19 cellular contexts compared by ENCODE assay signal in the genomic region with DNA sequence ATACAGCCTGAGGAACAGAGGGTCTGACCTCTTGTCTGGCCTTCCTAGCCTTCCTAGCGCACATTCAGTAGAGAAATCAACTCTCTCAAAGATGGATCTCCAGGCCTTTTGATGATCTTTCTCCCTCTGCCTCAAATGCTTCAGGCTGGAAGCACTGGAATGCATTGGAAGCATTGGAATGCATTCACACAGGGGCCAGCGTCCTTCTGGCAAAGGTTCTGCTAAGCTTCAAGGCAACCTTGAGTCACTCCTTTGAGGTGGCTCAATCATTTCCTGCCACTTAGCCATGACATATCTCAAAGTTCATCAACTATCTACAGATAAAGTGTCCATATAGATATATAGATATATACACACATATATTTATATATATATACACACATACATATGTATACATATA. TPM values are rescaled to one million over a fixed set of nuclear protein-coding genes. Genes with fewer than 3 reads are reported as not detected.
DNase-seq lines count a peak whose midpoint lies in the region; FAIRE-seq and TF ChIP-seq lines count a peak whose summit lies in the region.
"Had no signal": no experiment of that assay in that cellular context is flagged by ENCODE, and none has a peak within 500 bp of the region (broad histone marks: within the 10 kb centered on the region; RNA-seq: fewer than 3 reads in every experiment).

No MANE protein-coding gene starts in this region.

- H2AFZ ChIP-seq in H1 (ENCODE audit: low read length) (0 out of 2 replicates have a peak overlapping the region, but pooled peaks have one; percentile 77), neural progenitor cell (replicated peaks) (peak overlapping the region; percentile 68)

- H2AK5ac ChIP-seq in H1 (ENCODE audit: low read depth, low read length) = no peak overlapping the region

- H3K27ac ChIP-seq in H1 (ENCODE audit: low read depth, low read length) (no peak overlapping the region), neural progenitor cell (no peak overlapping the region), WERI-Rb-1 (no peak overlapping the region)
- H3K27ac ChIP-seq: right atrium auricular region had no signal

- H3K27me3 ChIP-seq in H1 (replicated peaks in 1 of 4; ENCODE audit: control insufficient read depth in 3 of 4, extremely low read depth in 1 of 4, insufficient read depth in 3 of 4, low read length in 3 of 4) (no peaks in the 10 kb centered on the region), neural progenitor cell (no peaks in the 10 kb centered on the region), WERI-Rb-1 (ENCODE audit: insufficient read depth, low read depth, severe bottlenecking) (peaks cover 86% of the 10 kb centered on the region)
- H3K27me3 ChIP-seq: right atrium auricular region had no signal

- H2BK5ac ChIP-seq in H1 (ENCODE audit: low read depth, low read length) = no peak overlapping the region

- H3K23ac ChIP-seq in H1 (ENCODE audit: insufficient read length) = no peak overlapping the region

- POLR2A ChIA-PET in H1 (lab: Charles Lee; ENCODE audit: partially characterized antibody) = no interaction called here

- no peak overlapping the region for H4K91ac ChIP-seq in H1 (replicated peaks; ENCODE audit: insufficient read length, low read length)

- H3K9me3 ChIP-seq in H1 (ENCODE audit: insufficient read depth in 2 of 2, low read depth in 1 of 2, low read length in 1 of 2) (no peaks in the 10 kb centered on the region), neural progenitor cell (ENCODE audit: low read depth) (no peaks in the 10 kb centered on the region), WERI-Rb-1 (ENCODE audit: severe bottlenecking) (peaks cover 2% of the 10 kb centered on the region)
- H3K9me3 ChIP-seq: right atrium auricular region had no signal

- TF ChIP-seq POLR2A in H1 (IDR thresholded peaks at IDR 0.05; ENCODE audit: control extremely low read depth in 1 of 2, low read depth in 2 of 2, low read length in 2 of 2) = no peak

- H3K36me3 ChIP-seq in H1 (ENCODE audit: control insufficient read depth in 2 of 4, insufficient read depth in 4 of 4, low read length in 3 of 4) = no peaks in the 10 kb centered on the region
- H3K36me3 ChIP-seq in neural progenitor cell = no peaks in the 10 kb centered on the region
- no peaks in the 10 kb centered on the region for H3K36me3 ChIP-seq in WERI-Rb-1
- H3K36me3 ChIP-seq: right atrium auricular region had no signal

- no peak overlapping the region for H3K4me3 ChIP-seq in H1 (ENCODE audit: extremely low read depth in 1 of 4, insufficient read depth in 2 of 4, low read depth in 3 of 4, low read length in 4 of 4)
- H3K4me3 ChIP-seq in neural progenitor cell = no peak overlapping the region
- H3K4me3 ChIP-seq in WERI-Rb-1 (ENCODE audit: low read depth, low read length) = no peak overlapping the region
- H3K4me3 ChIP-seq: K562, right atrium auricular region had no signal

- no peak overlapping the region for H3K14ac ChIP-seq in H1 (ENCODE audit: insufficient read length)

- 85% methylated on average over 2 of the region's 2 CpGs; no CpG with 5 or more reads in 1 of the 2 experiments for WGBS in H1 (ENCODE audit: extremely low coverage in 1 of 2, insufficient coverage in 1 of 2, insufficient read length in 1 of 2, insufficient replicate concordance in 2 of 2, low coverage in 1 of 2, low lambda C conversion rate in 2 of 2, missing lambda C conversion rate in 1 of 2), 2 experiments

- H4K5ac ChIP-seq in H1 (ENCODE audit: insufficient read length, low read depth, low read length) = no peak overlapping the region

- no peak overlapping the region for H3K27ac Mint-ChIP-seq in neural progenitor cell
- no peak overlapping the region for H3K27ac Mint-ChIP-seq in activated T-helper 1 cell treated with anti-CD3 and anti-CD28 coated beads, Interleukin-12 subunit alpha, Interleukin-12 subunit beta, Interleukin-2, Interleukin-4 antibody, amounts not matched to agents 30 ng/mL and 10 ng/mL and 1 ng/mL, durations not matched to agents 14 hours and 24 hours and 36 hours
- H3K27ac Mint-ChIP-seq: CD4-positive, CD25-positive, alpha-beta regulatory T cell; immature natural killer cell had no signal

- no peaks in the 10 kb centered on the region for H3F3A ChIP-seq in neural progenitor cell (ENCODE audit: low read depth)

- H2BK120ac ChIP-seq in H1 (replicated peaks; ENCODE audit: low read depth, low read length) = no peak overlapping the region

- no peak overlapping the region for H3K4ac ChIP-seq in H1 (replicated peaks; ENCODE audit: insufficient read length, low read depth, low read length)

- H3K23me2 ChIP-seq in H1 (ENCODE audit: low read depth, low read length) = no peaks in the 10 kb centered on the region; the same call in none of the 2 replicates

- no peak overlapping the region for H3K4me2 ChIP-seq in H1 (ENCODE audit: insufficient read depth in 1 of 2, low read depth in 2 of 2, low read length in 2 of 2)
- H3K4me2 ChIP-seq in neural progenitor cell = no peak overlapping the region

- FAIRE-seq in H1 (lab: Jason Lieb, UNC) = no peak
- FAIRE-seq: K562 had no signal

- H3K56ac ChIP-seq in H1 (replicated peaks; ENCODE audit: insufficient read length, low read depth, low read length) = no peak overlapping the region

- no peak for TF ChIP-seq EP300 in H1 (IDR thresholded peaks at IDR 0.05; ENCODE audit: borderline replicate concordance in 1 of 2, low read depth in 2 of 2, low read length in 2 of 2)

- H3K36me3 Mint-ChIP-seq in neural progenitor cell = no peaks in the 10 kb centered on the region
- H3K36me3 Mint-ChIP-seq in activated T-helper 1 cell treated with anti-CD3 and anti-CD28 coated beads, Interleukin-12 subunit alpha, Interleukin-12 subunit beta, Interleukin-2, Interleukin-4 antibody, amounts not matched to agents 30 ng/mL and 10 ng/mL and 1 ng/mL, durations not matched to agents 14 hours and 24 hours and 36 hours (ENCODE audit: low read depth) = no peaks in the 10 kb centered on the region
- H3K36me3 Mint-ChIP-seq: CD4-positive, CD25-positive, alpha-beta regulatory T cell; immature natural killer cell had no signal

- no peaks in the 10 kb centered on the region for H4K20me1 ChIP-seq in H1 (replicated peaks in 1 of 2; ENCODE audit: control insufficient read depth in 1 of 2, insufficient read depth in 2 of 2, low read length in 2 of 2)
- no peaks in the 10 kb centered on the region for H4K20me1 ChIP-seq in neural progenitor cell (ENCODE audit: low read depth)

- no peaks in the 10 kb centered on the region for H3K27me3 Mint-ChIP-seq in neural progenitor cell (ENCODE audit: insufficient read depth, low read depth)
- H3K27me3 Mint-ChIP-seq in activated T-helper 1 cell treated with anti-CD3 and anti-CD28 coated beads, Interleukin-12 subunit alpha, Interleukin-12 subunit beta, Interleukin-2, Interleukin-4 antibody, amounts not matched to agents 30 ng/mL and 10 ng/mL and 1 ng/mL, durations not matched to agents 14 hours and 24 hours and 36 hours (ENCODE audit: insufficient read depth) = no peaks in the 10 kb centered on the region

- H3K9ac ChIP-seq in H1 (replicated peaks in 1 of 4; ENCODE audit: extremely low read depth in 1 of 4, low read depth in 3 of 4, low read length in 3 of 4) (no peak overlapping the region), neural progenitor cell (no peak overlapping the region)

- H3K4me1 ChIP-seq in H1 (replicated peaks in 1 of 4; ENCODE audit: control insufficient read depth in 3 of 4, insufficient read depth in 4 of 4, low read length in 3 of 4) = no peaks in the 10 kb centered on the region
- H3K4me1 ChIP-seq in neural progenitor cell = no peaks in the 10 kb centered on the region
- H3K4me1 ChIP-seq: right atrium auricular region had no signal

- H3K4me1 Mint-ChIP-seq in neural progenitor cell = no peaks in the 10 kb centered on the region
- peaks cover 6% of the 10 kb centered on the region for H3K4me1 Mint-ChIP-seq in activated T-helper 1 cell treated with anti-CD3 and anti-CD28 coated beads, Interleukin-12 subunit alpha, Interleukin-12 subunit beta, Interleukin-2, Interleukin-4 antibody, amounts not matched to agents 30 ng/mL and 10 ng/mL and 1 ng/mL, durations not matched to agents 14 hours and 24 hours and 36 hours (ENCODE audit: low read depth)
- H3K4me1 Mint-ChIP-seq: CD4-positive, CD25-positive, alpha-beta regulatory T cell; immature natural killer cell had no signal

- H2BK15ac ChIP-seq in H1 (ENCODE audit: low read length) = no peak overlapping the region

- H2BK20ac ChIP-seq in H1 (ENCODE audit: low read length) = no peak overlapping the region

- no peak for TF ChIP-seq RAD21 in H1 (IDR thresholded peaks at IDR 0.05 in 1 of 2, conservative IDR thresholded peaks at IDR 0.05 in 1 of 2; ENCODE audit: low read depth in 2 of 2, low read length in 2 of 2)

- no peaks in the 10 kb centered on the region for H3K79me1 ChIP-seq in H1 (ENCODE audit: low read depth, low read length)

- H3K79me2 ChIP-seq in H1 (ENCODE audit: control insufficient read depth in 1 of 2, insufficient read depth in 2 of 2, low read length in 2 of 2) (no peaks in the 10 kb centered on the region), neural progenitor cell (ENCODE audit: low read depth) (no peaks in the 10 kb centered on the region)

- no peak for TF ChIP-seq CTCF in H1 (IDR thresholded peaks at IDR 0.05; ENCODE audit: control extremely low read depth in 1 of 3, insufficient read depth in 1 of 3, low read depth in 1 of 3, low read length in 3 of 3)
- no peak for TF ChIP-seq CTCF in neural progenitor cell (IDR thresholded peaks at IDR 0.05)
- no peak for TF ChIP-seq CTCF in WERI-Rb-1 (IDR thresholded peaks at IDR 0.05; ENCODE audit: low read depth, low read length)

- CTCF ChIA-PET in H1 (lab: Charles Lee; ENCODE audit: partially characterized antibody) = interaction anchor here (0.6 to 2.2 kb wide), 4 partner anchors 11 to 248 kb away, joined by 3 to 8 read pairs (median 4); no protein-coding TSS in a partner anchor

- H3K18ac ChIP-seq in H1 (ENCODE audit: extremely low read depth, low read length) = no peak overlapping the region; the same call in 1 of the 2 replicates

- DNase-seq in EH (ENCODE audit: low read depth) (peak; percentile 89), NCI-H226 (peak; percentile 59), H1 (ENCODE audit: low read depth in 1 of 2, low spot score in 2 of 2) (no peak), neural progenitor cell (ENCODE audit: low spot score) (peak; percentile 31), WERI-Rb-1 (no peak), hypothalamus (lab: John Stamatoyannopoulos, UW) (no peak)
- no peak for DNase-seq in activated T-helper 1 cell treated with anti-CD3 and anti-CD28 coated beads, Interleukin-12 subunit alpha, Interleukin-12 subunit beta, Interleukin-2, Interleukin-4 antibody, amounts not matched to agents 30 ng/mL and 10 ng/mL and 1 ng/mL, durations not matched to agents 14 hours and 24 hours and 36 hours (ENCODE audit: low spot score)
- no peak for DNase-seq in stimulated activated CD4-positive, alpha-beta T cell treated with anti-CD3 and anti-CD28 coated beads, Interleukin-1b, Interleukin-23, amount 100 ng/mL, for 48 hours
- DNase-seq: activated CD4-positive, alpha-beta T cell treated with anti-CD3 and anti-CD28 coated beads for 48 hours; caudate nucleus; CD4-positive, CD25-positive, alpha-beta regulatory T cell; erythroblast; GF-D8; immature natural killer cell; NCI-H2081; NK-92 treated with Interleukin-12 subunit alpha and Interleukin-12 subunit beta, amount 100 ng/mL, for 24 hours; stimulated activated naive CD8-positive, alpha-beta T cell treated with anti-CD3 and anti-CD28 coated beads, Interleukin-15, Interleukin-2, amounts not matched to agents 100 U/mL and 50 U/mL, for 24 hours had no signal

- intact Hi-C loops in activated T-helper 1 cell treated with anti-CD3 and anti-CD28 coated beads, Interleukin-12 subunit alpha, Interleukin-12 subunit beta, Interleukin-2, Interleukin-4 antibody, amounts not matched to agents 30 ng/mL and 10 ng/mL and 1 ng/mL, durations not matched to agents 14 hours and 24 hours and 36 hours (cut with micrococcal nuclease) = no loop called here

- no peaks in the 10 kb centered on the region for H3K9me3 Mint-ChIP-seq in neural progenitor cell
- H3K9me3 Mint-ChIP-seq in activated T-helper 1 cell treated with anti-CD3 and anti-CD28 coated beads, Interleukin-12 subunit alpha, Interleukin-12 subunit beta, Interleukin-2, Interleukin-4 antibody, amounts not matched to agents 30 ng/mL and 10 ng/mL and 1 ng/mL, durations not matched to agents 14 hours and 24 hours and 36 hours = no peaks in the 10 kb centered on the region

- H3K4me3 Mint-ChIP-seq in neural progenitor cell = no peak overlapping the region
- H3K4me3 Mint-ChIP-seq in activated T-helper 1 cell treated with anti-CD3 and anti-CD28 coated beads, Interleukin-12 subunit alpha, Interleukin-12 subunit beta, Interleukin-2, Interleukin-4 antibody, amounts not matched to agents 30 ng/mL and 10 ng/mL and 1 ng/mL, durations not matched to agents 14 hours and 24 hours and 36 hours = no peak overlapping the region
- H3K4me3 Mint-ChIP-seq: CD4-positive, CD25-positive, alpha-beta regulatory T cell; immature natural killer cell had no signal

- no peak overlapping the region for H2BK12ac ChIP-seq in H1 (ENCODE audit: low read depth, low read length)

- no peak overlapping the region for H4K8ac ChIP-seq in H1 (ENCODE audit: extremely low read depth, insufficient read depth, low read length)

RNA-seq across cellular contexts. Expression of a gene that starts 42.9 kb away (rescaled TPM):
- total RNA-seq in H1 (2021; fragmentation: NEBNext Ultra II Directional; extraction: Animal tissue kit (Norgen Biotek cat#: 25700)) = not detected in 2 replicates
- not detected in 2 replicates for polyA plus RNA-seq in H1 (2011; rRNA removed)
- polyA plus RNA-seq in H1 (2011; cell fraction: cytosol; rRNA removed) = not detected
- not detected for polyA plus RNA-seq in H1 (2011; cell fraction: nucleus; rRNA removed)
- polyA plus RNA-seq in H1 (2012, experiment 1 of 2) = not detected in 4 replicates
- not detected for polyA plus RNA-seq in H1 (2012, experiment 2 of 2)
- not detected for polyA plus RNA-seq in H1 (2013, experiment 1 of 2)
- polyA plus RNA-seq in H1 (2013, experiment 2 of 2) = not detected
- polyA minus RNA-seq in H1 (2011; rRNA and poly(A)+ RNA removed) = not detected in 2 replicates
- polyA minus RNA-seq in H1 (2011; cell fraction: cytosol; rRNA and poly(A)+ RNA removed) = not detected
- polyA minus RNA-seq in H1 (2011; cell fraction: nucleus; rRNA and poly(A)+ RNA removed) = not detected
- not detected in 2 replicates for total RNA-seq in neural progenitor cell (ENCODE audit: low replicate concordance)
- not detected in 2 replicates for total RNA-seq in activated T-helper 1 cell treated with anti-CD3 and anti-CD28 coated beads, Interleukin-12 subunit alpha, Interleukin-12 subunit beta, Interleukin-2, Interleukin-4 antibody, amounts not matched to agents 30 ng/mL and 10 ng/mL and 1 ng/mL, durations not matched to agents 14 hours and 24 hours and 36 hours
- total RNA-seq: CD4-positive, CD25-positive, alpha-beta regulatory T cell; K562; right atrium auricular region had no signal
- polyA plus RNA-seq: CD4-positive, CD25-positive, alpha-beta regulatory T cell; immature natural killer cell; K562 had no signal

Comparison
In these comparisons a context has a peak if more than half of its experiments do, and no peak if none do; other contexts are left out.
1. DNase-seq: peak in EH (single experiment), NCI-H226 (single experiment) and neural progenitor cell (single experiment); none in H1 (0 of 2), WERI-Rb-1 (single experiment), activated T-helper 1 cell treated with anti-CD3 and anti-CD28 coated beads, Interleukin-12 subunit alpha, Interleukin-12 subunit beta, Interleukin-2, Interleukin-4 antibody, amounts not matched to agents 30 ng/mL and 10 ng/mL and 1 ng/mL, durations not matched to agents 14 hours and 24 hours and 36 hours (single experiment), hypothalamus (0 of 51) and stimulated activated CD4-positive, alpha-beta T cell treated with anti-CD3 and anti-CD28 coated beads, Interleukin-1b, Interleukin-23, amount 100 ng/mL, for 48 hours (single experiment).